24 cellular contexts compared by ENCODE assay signal in the genomic region with DNA sequence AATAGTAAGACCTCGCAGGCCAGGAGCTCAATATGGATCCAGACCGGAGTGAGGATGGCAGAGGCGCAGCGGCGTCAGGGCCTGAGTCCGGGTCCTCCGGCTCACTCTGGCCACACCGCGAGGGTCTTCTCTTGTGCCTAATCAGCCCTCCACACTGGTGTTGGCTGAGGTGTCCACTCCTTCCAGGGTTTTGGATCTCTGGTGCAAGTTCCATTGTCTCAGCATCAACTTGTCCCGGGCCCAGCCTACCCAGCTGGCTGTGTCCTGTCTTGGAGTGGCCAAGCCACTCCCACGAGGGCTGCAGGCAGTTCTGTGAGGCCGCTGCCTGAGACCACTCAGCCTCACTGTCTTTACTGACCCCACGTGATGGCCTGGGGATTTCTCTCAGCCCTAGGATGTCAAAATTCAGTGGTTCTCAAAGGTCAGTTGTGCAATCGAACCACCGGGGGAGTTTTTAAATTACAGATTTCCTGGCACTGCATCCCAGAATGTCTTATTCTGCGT. TPM values are rescaled to one million over a fixed set of nuclear protein-coding genes. Genes with fewer than 3 reads are reported as not detected.
A peak's percentile ranks its signal among the peaks of the same experiment; 100 is the strongest.
DNase-seq lines count a peak whose midpoint lies in the region; ATAC-seq, FAIRE-seq and TF ChIP-seq lines count a peak whose summit lies in the region.
"Had no signal": no experiment of that assay in that cellular context is flagged by ENCODE, and none has a peak within 500 bp of the region (broad histone marks: within the 10 kb centered on the region; RNA-seq: fewer than 3 reads in every experiment).

No MANE protein-coding gene starts in this region.

- no peak overlapping the region for H2AFZ ChIP-seq in H1 (ENCODE audit: low read length)

- no peak for TF ChIP-seq RAD21 in H1 (IDR thresholded peaks at IDR 0.05 in 1 of 2, conservative IDR thresholded peaks at IDR 0.05 in 1 of 2; ENCODE audit: low read depth in 2 of 2, low read length in 2 of 2)

- H3K4me1 Mint-ChIP-seq in type B pancreatic cell (ENCODE audit: unreplicated experiment), result no peaks in the 10 kb centered on the region

- H3K36me3 Mint-ChIP-seq in type B pancreatic cell, result no peaks in the 10 kb centered on the region
- H3K36me3 Mint-ChIP-seq: activated CD4-positive, alpha-beta memory T cell treated with anti-CD3 and anti-CD28 coated beads for 36 hours; activated naive CD8-positive, alpha-beta T cell had no signal

- no peak overlapping the region for H3K56ac ChIP-seq in H1 (replicated peaks; ENCODE audit: insufficient read length, low read depth, low read length)

- no peak overlapping the region for H3K4me2 ChIP-seq in H1 (ENCODE audit: insufficient read depth in 1 of 2, low read depth in 2 of 2, low read length in 2 of 2)
- H3K4me2 ChIP-seq: A549 had no signal

- DNase-seq in AG09309 (ENCODE audit: low read depth) (peak; percentile 3), NOMO-1 (lab: John Stamatoyannopoulos, UW; ENCODE audit: unreplicated experiment in 2 of 2) (peak; percentile 68 to 77), H1 (ENCODE audit: low read depth in 1 of 2, low spot score in 2 of 2) (no peak), left lung (peak in 1 of 2 donors; percentile 40), NAMALWA (ENCODE audit: low spot score) (no peak), left lobe of liver (ENCODE audit: low spot score) (no peak), type B pancreatic cell (ENCODE audit: extremely low spot score, unreplicated experiment) (no peak)
- DNase-seq in stimulated activated CD4-positive, alpha-beta T cell treated with anti-CD3 and anti-CD28 coated beads, Interleukin-4, amount 100 ng/mL, for 4 hours, result no peak
- DNase-seq: activated CD4-positive, alpha-beta memory T cell treated with anti-CD3 and anti-CD28 coated beads for 36 hours; activated T-cell treated with anti-CD3 and anti-CD28 coated beads, Interleukin-2, amount 50 U/mL, for 72 hours; islet precursor cell; NCI-H187; NCI-H446; stimulated activated naive CD8-positive, alpha-beta T cell treated with anti-CD3 and anti-CD28 coated beads, Interleukin-15, Interleukin-2, amounts not matched to agents 100 U/mL and 50 U/mL, for 24 hours; T-helper 2 cell had no signal

- no peak overlapping the region for H4K91ac ChIP-seq in H1 (replicated peaks; ENCODE audit: insufficient read length, low read length)

- no peak overlapping the region for H2BK15ac ChIP-seq in H1 (ENCODE audit: low read length)

- no peak overlapping the region for H3K4ac ChIP-seq in H1 (replicated peaks; ENCODE audit: insufficient read length, low read depth, low read length)

- no peak overlapping the region for H2BK12ac ChIP-seq in H1 (ENCODE audit: low read depth, low read length)

- H4K8ac ChIP-seq in H1 (ENCODE audit: extremely low read depth, insufficient read depth, low read length), result no peak overlapping the region

- 91% methylated on average over 15 of the region's 16 CpGs; no CpG with 5 or more reads in 1 of the 2 experiments for WGBS in H1 (ENCODE audit: extremely low coverage in 1 of 2, insufficient coverage in 1 of 2, insufficient read length in 1 of 2, insufficient replicate concordance in 2 of 2, low coverage in 1 of 2, low lambda C conversion rate in 2 of 2, missing lambda C conversion rate in 1 of 2), 2 experiments

- no peak for FAIRE-seq in H1 (lab: Jason Lieb, UNC)
- FAIRE-seq: A549, bronchial epithelial cell had no signal

- ATAC-seq in left lung (peak; percentile 87), left lobe of liver (no peak)
- ATAC-seq: A549; activated T-cell treated with anti-CD3 and anti-CD28 coated beads, Interleukin-2, amount 50 U/mL, for 72 hours; stimulated activated naive CD8-positive, alpha-beta T cell treated with anti-CD3 and anti-CD28 coated beads, Interleukin-15, Interleukin-2, amounts not matched to agents 100 U/mL and 50 U/mL, for 24 hours had no signal

- H3K4me3 ChIP-seq in AG09309 (ENCODE audit: control insufficient read depth, low read depth, low read length), result no peak overlapping the region
- H3K4me3 ChIP-seq in H1 (ENCODE audit: extremely low read depth in 1 of 4, insufficient read depth in 2 of 4, low read depth in 3 of 4, low read length in 4 of 4), result no peak overlapping the region
- no peak overlapping the region for H3K4me3 ChIP-seq in left lung
- H3K4me3 ChIP-seq: A549, heart right ventricle, upper lobe of left lung had no signal

- no peak overlapping the region for H2BK20ac ChIP-seq in H1 (ENCODE audit: low read length)

- TF ChIP-seq POLR2A in H1 (IDR thresholded peaks at IDR 0.05; ENCODE audit: control extremely low read depth in 1 of 2, low read depth in 2 of 2, low read length in 2 of 2), result no peak

- no peak overlapping the region for H3K27ac ChIP-seq in H1 (ENCODE audit: low read depth, low read length)
- no peak overlapping the region for H3K27ac ChIP-seq in left lung
- H3K27ac ChIP-seq: A549, heart right ventricle, upper lobe of left lung had no signal

- H3K4me1 ChIP-seq in H1 (replicated peaks in 1 of 4; ENCODE audit: control insufficient read depth in 3 of 4, insufficient read depth in 4 of 4, low read length in 3 of 4), result no peaks in the 10 kb centered on the region
- no peaks in the 10 kb centered on the region for H3K4me1 ChIP-seq in left lung
- H3K4me1 ChIP-seq: A549, heart right ventricle, upper lobe of left lung had no signal

- H3K9me3 Mint-ChIP-seq in type B pancreatic cell, result no peaks in the 10 kb centered on the region
- H3K9me3 Mint-ChIP-seq: activated CD4-positive, alpha-beta memory T cell treated with anti-CD3 and anti-CD28 coated beads for 36 hours; activated T-cell treated with anti-CD3 and anti-CD28 coated beads, Interleukin-2, amount 50 U/mL, for 72 hours had no signal

- intact Hi-C loops in left lung (cut with DNase I), result no loop called here

- no peak overlapping the region for H2BK120ac ChIP-seq in H1 (replicated peaks; ENCODE audit: low read depth, low read length)

- no peak for TF ChIP-seq CTCF in AG09309 (IDR thresholded peaks at IDR 0.05; ENCODE audit: control insufficient read depth, insufficient read depth, low read depth, low read length, missing control alignments)
- TF ChIP-seq CTCF in H1 (IDR thresholded peaks at IDR 0.05; ENCODE audit: control extremely low read depth in 1 of 3, insufficient read depth in 1 of 3, low read depth in 1 of 3, low read length in 3 of 3), result no peak
- TF ChIP-seq CTCF in left lung (IDR thresholded peaks at IDR 0.05), result no peak
- TF ChIP-seq CTCF in type B pancreatic cell (conservative IDR thresholded peaks at IDR 0.05), result no peak

- POLR2A ChIA-PET in H1 (lab: Charles Lee; ENCODE audit: partially characterized antibody), result interaction anchor here (0.9 kb wide), 1 partner anchor 24 kb away, joined by 3 read pairs; a partner anchor contains a TSS

- H3K27me3 ChIP-seq in H1 (replicated peaks in 1 of 4; ENCODE audit: control insufficient read depth in 3 of 4, extremely low read depth in 1 of 4, insufficient read depth in 3 of 4, low read length in 3 of 4), result no peaks in the 10 kb centered on the region
- H3K27me3 ChIP-seq in left lung, result no peaks in the 10 kb centered on the region
- H3K27me3 ChIP-seq: heart right ventricle, upper lobe of left lung had no signal

- no peaks in the 10 kb centered on the region for H3K27me3 Mint-ChIP-seq in type B pancreatic cell
- H3K27me3 Mint-ChIP-seq: activated CD4-positive, alpha-beta memory T cell treated with anti-CD3 and anti-CD28 coated beads for 36 hours; activated naive CD8-positive, alpha-beta T cell had no signal

- H3K36me3 ChIP-seq in H1 (ENCODE audit: control insufficient read depth in 2 of 4, insufficient read depth in 4 of 4, low read length in 3 of 4) (no peaks in the 10 kb centered on the region), left lung (no peaks in the 10 kb centered on the region)
- H3K36me3 ChIP-seq: upper lobe of left lung had no signal

- H3K18ac ChIP-seq in H1 (ENCODE audit: extremely low read depth, low read length), result no peak overlapping the region

- no peak overlapping the region for H2BK5ac ChIP-seq in H1 (ENCODE audit: low read depth, low read length)

- H4K5ac ChIP-seq in H1 (ENCODE audit: insufficient read length, low read depth, low read length), result no peak overlapping the region

- TF ChIP-seq EP300 in H1 (IDR thresholded peaks at IDR 0.05; ENCODE audit: borderline replicate concordance in 1 of 2, low read depth in 2 of 2, low read length in 2 of 2), result no peak

- no peaks in the 10 kb centered on the region for H4K20me1 ChIP-seq in H1 (replicated peaks in 1 of 2; ENCODE audit: control insufficient read depth in 1 of 2, insufficient read depth in 2 of 2, low read length in 2 of 2)

- no peaks in the 10 kb centered on the region for H3K23me2 ChIP-seq in H1 (ENCODE audit: low read depth, low read length)

- no peaks in the 10 kb centered on the region for H3K79me1 ChIP-seq in H1 (ENCODE audit: low read depth, low read length)

- H3K14ac ChIP-seq in H1 (ENCODE audit: insufficient read length), result no peak overlapping the region

- no peak overlapping the region for H3K27ac Mint-ChIP-seq in type B pancreatic cell
- H3K27ac Mint-ChIP-seq: activated CD4-positive, alpha-beta memory T cell treated with anti-CD3 and anti-CD28 coated beads for 36 hours; activated naive CD8-positive, alpha-beta T cell; activated T-cell treated with anti-CD3 and anti-CD28 coated beads, Interleukin-2, amount 50 U/mL, for 72 hours had no signal

- no peak overlapping the region for H3K9ac ChIP-seq in H1 (replicated peaks in 1 of 4; ENCODE audit: extremely low read depth in 1 of 4, low read depth in 3 of 4, low read length in 3 of 4)

- H2AK5ac ChIP-seq in H1 (ENCODE audit: low read depth, low read length), result no peak overlapping the region

- H3K23ac ChIP-seq in H1 (ENCODE audit: insufficient read length), result no peak overlapping the region

- CTCF ChIA-PET in H1 (lab: Charles Lee; ENCODE audit: partially characterized antibody), result interaction anchor here (0.7 kb wide), 1 partner anchor 10 kb away, joined by 3 read pairs; no protein-coding TSS in a partner anchor

- H3K79me2 ChIP-seq in H1 (ENCODE audit: control insufficient read depth in 1 of 2, insufficient read depth in 2 of 2, low read length in 2 of 2), result no peaks in the 10 kb centered on the region

- no peak overlapping the region for H3K4me3 Mint-ChIP-seq in type B pancreatic cell
- H3K4me3 Mint-ChIP-seq: activated CD4-positive, alpha-beta memory T cell treated with anti-CD3 and anti-CD28 coated beads for 36 hours; activated naive CD8-positive, alpha-beta T cell; activated T-cell treated with anti-CD3 and anti-CD28 coated beads, Interleukin-2, amount 50 U/mL, for 72 hours had no signal

- H3K9me3 ChIP-seq in H1 (ENCODE audit: insufficient read depth in 2 of 2, low read depth in 1 of 2, low read length in 1 of 2), result no peaks in the 10 kb centered on the region
- H3K9me3 ChIP-seq in left lung, result no peaks in the 10 kb centered on the region
- H3K9me3 ChIP-seq: A549, heart right ventricle, upper lobe of left lung had no signal

RNA-seq across cellular contexts. Expression of a gene that starts 12.6 kb away (rescaled TPM):
- not detected in 2 replicates for total RNA-seq in H1 (2021; fragmentation: NEBNext Ultra II Directional; extraction: Animal tissue kit (Norgen Biotek cat#: 25700))
- not detected in 2 replicates for polyA plus RNA-seq in H1 (2011; rRNA removed)
- polyA plus RNA-seq in H1 (2011; cell fraction: cytosol; rRNA removed), result not detected
- not detected for polyA plus RNA-seq in H1 (2011; cell fraction: nucleus; rRNA removed)
- polyA plus RNA-seq in H1 (2012, experiment 1 of 2), result 0.17 to 0.22 TPM in 2 of 4 replicates, not detected in the others
- not detected for polyA plus RNA-seq in H1 (2012, experiment 2 of 2)
- not detected for polyA plus RNA-seq in H1 (2013, experiment 1 of 2)
- polyA plus RNA-seq in H1 (2013, experiment 2 of 2), result not detected
- polyA minus RNA-seq in H1 (2011; rRNA and poly(A)+ RNA removed), result not detected in 2 replicates
- polyA minus RNA-seq in H1 (2011; cell fraction: cytosol; rRNA and poly(A)+ RNA removed), result not detected
- polyA minus RNA-seq in H1 (2011; cell fraction: nucleus; rRNA and poly(A)+ RNA removed), result not detected
- not detected for total RNA-seq in left lung
- total RNA-seq in left lobe of liver, result not detected
- not detected in 2 replicates for total RNA-seq in type B pancreatic cell (ENCODE audit: low replicate concordance)
- total RNA-seq: activated CD4-positive, alpha-beta memory T cell treated with anti-CD3 and anti-CD28 coated beads for 36 hours; activated T-cell treated with anti-CD3 and anti-CD28 coated beads, Interleukin-2, amount 50 U/mL, for 72 hours; bronchial epithelial cell; heart right ventricle; LHCN-M2; OCI-LY7; upper lobe of left lung had no signal
- polyA plus RNA-seq: A549, esophagus, heart right ventricle, neural cell had no signal

RNA-seq across cellular contexts. Expression of a gene that starts 24.7 kb away (rescaled TPM):
- total RNA-seq in H1 (2021; fragmentation: NEBNext Ultra II Directional; extraction: Animal tissue kit (Norgen Biotek cat#: 25700)), result 13.9 and 15.5 TPM in 2 replicates
- 19.0 and 20.4 TPM in 2 replicates for polyA plus RNA-seq in H1 (2011; rRNA removed)
- polyA plus RNA-seq in H1 (2011; cell fraction: cytosol; rRNA removed), result 19.3 TPM
- 38.3 TPM for polyA plus RNA-seq in H1 (2011; cell fraction: nucleus; rRNA removed)
- polyA plus RNA-seq in H1 (2012, experiment 1 of 2), result 9.5 to 16.7 TPM (median 14.7 TPM) in 4 replicates
- 9.8 TPM for polyA plus RNA-seq in H1 (2012, experiment 2 of 2)
- 8.2 TPM for polyA plus RNA-seq in H1 (2013, experiment 1 of 2)
- polyA plus RNA-seq in H1 (2013, experiment 2 of 2), result 8.5 TPM
- 16.0 and 21.3 TPM in 2 replicates for polyA minus RNA-seq in H1 (2011; rRNA and poly(A)+ RNA removed)
- 10.5 TPM for polyA minus RNA-seq in H1 (2011; cell fraction: cytosol; rRNA and poly(A)+ RNA removed)
- 14.0 TPM for polyA minus RNA-seq in H1 (2011; cell fraction: nucleus; rRNA and poly(A)+ RNA removed)
- total RNA-seq in left lung (1 to 10 TPM; 3.9 to 4.9 TPM), left lobe of liver (0.28 TPM), type B pancreatic cell (ENCODE audit: low replicate concordance) (8.5 and 33.3 TPM in 2 replicates)
- total RNA-seq: LHCN-M2, OCI-LY7 had no signal

Comparison
In these comparisons a context has a peak if more than half of its experiments do, and no peak if none do; other contexts are left out.
1. DNase-seq: peak in AG09309 (single experiment) and NOMO-1 (2 of 2); none in H1 (0 of 2), NAMALWA (single experiment), left lobe of liver (single experiment), type B pancreatic cell (single experiment) and stimulated activated CD4-positive, alpha-beta T cell treated with anti-CD3 and anti-CD28 coated beads, Interleukin-4, amount 100 ng/mL, for 4 hours (0 of 2).